Comparison of ENCODE assay signal across 15 cellular contexts in the genomic region with DNA sequence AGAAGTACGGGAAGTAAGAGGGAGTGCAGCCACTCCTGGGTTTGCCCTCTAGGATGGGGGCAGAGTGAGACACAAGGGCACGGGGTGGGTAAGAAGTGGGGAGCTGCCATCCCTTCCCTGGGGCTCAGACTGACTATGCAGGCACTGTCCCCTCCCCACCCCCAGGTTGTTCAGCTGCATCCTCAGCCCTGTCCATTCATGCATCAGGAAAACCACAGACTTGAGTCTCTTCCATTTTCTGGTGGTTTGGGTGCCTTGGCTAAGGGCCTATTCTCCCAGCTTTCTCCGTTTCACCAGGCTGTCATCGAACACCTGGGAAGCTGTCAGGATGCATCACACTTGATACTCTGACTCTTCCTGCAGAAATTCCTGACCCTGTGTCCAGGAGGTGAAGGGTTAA.
DNase-seq lines count a peak whose midpoint lies in the region; ATAC-seq and TF ChIP-seq lines count a peak whose summit lies in the region.
"Had no signal": no experiment of that assay in that cellular context is flagged by ENCODE, and none has a peak within 500 bp of the region (broad histone marks: within the 10 kb centered on the region; RNA-seq: fewer than 3 reads in every experiment).

No MANE protein-coding gene starts in this region.

- WGBS in mammary epithelial cell (ENCODE audit: low coverage, missing lambda C conversion rate) = 0% methylated on average over 4 of the region's 4 CpGs
- 87% methylated on average over 4 of the region's 4 CpGs for WGBS in hepatocyte (ENCODE audit: low lambda C conversion rate, missing lambda C conversion rate)

- in situ Hi-C loops in mammary epithelial cell (cut with MboI; ENCODE audit: low sequenced_read_pairs in 2 of 2) = no loop called here

- intact Hi-C loops in mammary epithelial cell (cut with micrococcal nuclease) = loop anchor here (5.0 kb wide), 2 partner anchors 39 to 76 kb away; no protein-coding TSS in a partner anchor
- intact Hi-C loops in cardiac septum (cut with DNase I) = no loop called here
- intact Hi-C loops in PC-9 (cut with micrococcal nuclease; ENCODE audit: unreplicated experiment) = no loop called here

- H3K27ac ChIP-seq in mammary epithelial cell (ENCODE audit: insufficient read depth, low read depth, low read length) (peak overlapping the region; percentile 96), foreskin keratinocyte (peak overlapping the region; percentile 76), PC-9 (no peak overlapping the region), hepatocyte (no peak overlapping the region)
- H3K27ac ChIP-seq: C4-2B had no signal

- H3K79me2 ChIP-seq in mammary epithelial cell (ENCODE audit: insufficient read depth, low read length) (no peaks in the 10 kb centered on the region), PC-9 (ENCODE audit: low read depth) (no peaks in the 10 kb centered on the region), hepatocyte (no peaks in the 10 kb centered on the region)

- H2AFZ ChIP-seq in mammary epithelial cell (ENCODE audit: low read depth, low read length) = no peak overlapping the region
- no peak overlapping the region for H2AFZ ChIP-seq in PC-9
- H2AFZ ChIP-seq in hepatocyte = no peak overlapping the region
- H2AFZ ChIP-seq: GM23338 had no signal

- dilution Hi-C loops in mammary epithelial cell (cut with HindIII; ENCODE audit: low sequenced_read_pairs) = no loop called here

- DNase-seq in A172 (ENCODE audit: low spot score) (peak; percentile 59), M059J (ENCODE audit: low read depth) (peak; percentile 55), mammary epithelial cell (peak; percentile 99), foreskin keratinocyte (peak; percentile 98), hepatic stellate cell (ENCODE audit: low spot score) (no peak), cardiac septum (ENCODE audit: low spot score) (no peak), PC-9 (no peak), hepatocyte (ENCODE audit: low spot score) (no peak)
- DNase-seq: KG1, NCI-H1048, NCI-H2081 treated with DMSO at 0.1 percent for 48 hours, NCI-H226 had no signal

- TF ChIP-seq CTCF in mammary epithelial cell (conservative IDR thresholded peaks at IDR 0.05 in 1 of 2, IDR thresholded peaks at IDR 0.05 in 1 of 2; ENCODE audit: extremely low read depth in 1 of 2, insufficient read depth in 1 of 2, low read depth in 1 of 2, low read length in 2 of 2) (no peak), foreskin keratinocyte (conservative IDR thresholded peaks at IDR 0.05) (no peak), PC-9 (conservative IDR thresholded peaks at IDR 0.05) (no peak), hepatocyte (IDR thresholded peaks at IDR 0.05; ENCODE audit: poor library complexity) (no peak)

- no peak overlapping the region for H3K4me3 ChIP-seq in mammary epithelial cell (replicated peaks in 1 of 3; ENCODE audit: insufficient read depth in 1 of 3, low read depth in 2 of 3, low read length in 3 of 3)
- H3K4me3 ChIP-seq in PC-9 = no peak overlapping the region
- no peak overlapping the region for H3K4me3 ChIP-seq in hepatocyte
- H3K4me3 ChIP-seq: GM23338 had no signal

- no peaks in the 10 kb centered on the region for H3F3A ChIP-seq in PC-9 (ENCODE audit: insufficient read depth, low read depth)

- H4K20me1 ChIP-seq in mammary epithelial cell (ENCODE audit: insufficient read depth, low read length) (no peaks in the 10 kb centered on the region), PC-9 (ENCODE audit: insufficient read depth) (no peaks in the 10 kb centered on the region), hepatocyte (ENCODE audit: insufficient read depth, poor library complexity, severe bottlenecking) (no peaks in the 10 kb centered on the region)

- H3K9me3 ChIP-seq in mammary epithelial cell (replicated peaks; ENCODE audit: insufficient read depth, low read length) = peaks cover 7% of the 10 kb centered on the region
- no peaks in the 10 kb centered on the region for H3K9me3 ChIP-seq in PC-9 (ENCODE audit: insufficient read depth, low read depth)
- H3K9me3 ChIP-seq in hepatocyte (ENCODE audit: low read depth) = no peaks in the 10 kb centered on the region

- H3K9me2 ChIP-seq in PC-9 (ENCODE audit: insufficient read depth) (no peaks in the 10 kb centered on the region), hepatocyte (replicated peaks; ENCODE audit: insufficient read depth) (no peaks in the 10 kb centered on the region)

- POLR2A ChIA-PET in PC-9 (lab: Charles Lee; ENCODE audit: unreplicated experiment) = no interaction called here

- peak; percentile 86 for ATAC-seq in foreskin keratinocyte
- ATAC-seq: GM23338, HCT116 had no signal

- no peaks in the 10 kb centered on the region for H3K36me3 ChIP-seq in mammary epithelial cell (ENCODE audit: insufficient read depth, low read length)
- H3K36me3 ChIP-seq in PC-9 (ENCODE audit: low read depth) = no peaks in the 10 kb centered on the region
- H3K36me3 ChIP-seq in hepatocyte (replicated peaks; ENCODE audit: insufficient read depth, low read depth) = no peaks in the 10 kb centered on the region

- H3K9ac ChIP-seq in mammary epithelial cell (ENCODE audit: insufficient read depth, low read length) = peak overlapping the region; percentile 51

- H3K4me2 ChIP-seq in mammary epithelial cell (ENCODE audit: insufficient read depth, low read depth, low read length) (peak overlapping the region; percentile 17), PC-9 (no peak overlapping the region), hepatocyte (no peak overlapping the region)
- H3K4me2 ChIP-seq: GM23338 had no signal

- no peaks in the 10 kb centered on the region for H3K27me3 ChIP-seq in mammary epithelial cell (ENCODE audit: insufficient read depth, low read length)
- no peaks in the 10 kb centered on the region for H3K27me3 ChIP-seq in foreskin keratinocyte
- no peaks in the 10 kb centered on the region for H3K27me3 ChIP-seq in PC-9 (ENCODE audit: insufficient read depth, low read depth)
- no peaks in the 10 kb centered on the region for H3K27me3 ChIP-seq in hepatocyte

- H3K4me1 ChIP-seq in mammary epithelial cell (ENCODE audit: insufficient read depth, low read length) (peaks cover 48% of the 10 kb centered on the region), foreskin keratinocyte (peaks cover 31% of the 10 kb centered on the region), PC-9 (replicated peaks; ENCODE audit: insufficient read depth) (peaks cover 9% of the 10 kb centered on the region), hepatocyte (ENCODE audit: insufficient read depth) (no peaks in the 10 kb centered on the region)

- no TSS peak for BruUV-seq in mammary epithelial cell (replicated peaks; lab: Mats Ljungman, UMichigan)
- BruUV-seq in PC-9 (replicated peaks; lab: Mats Ljungman, UMichigan) = no TSS peak

- CTCF ChIA-PET in mammary epithelial cell (lab: Charles Lee; ENCODE audit: low non-redundant PET) = no interaction called here
- CTCF ChIA-PET in PC-9 (lab: Charles Lee) = no interaction called here

Comparison
In these comparisons a context has a peak if more than half of its experiments do, and no peak if none do; other contexts are left out.
1. DNase-seq: peak in A172 (single experiment), M059J (single experiment), mammary epithelial cell (single experiment) and foreskin keratinocyte (2 of 2); none in hepatic stellate cell (single experiment), cardiac septum (single experiment), PC-9 (0 of 2) and hepatocyte (single experiment).
2. H3K27ac ChIP-seq: peak in mammary epithelial cell (single experiment) and foreskin keratinocyte (single experiment); none in PC-9 (single experiment) and hepatocyte (single experiment).